In genomic region chr7:73557397-73558257, GRCh38 we compare ENCODE assay signal across 8 cellular contexts. TPM values are rescaled to one million over a fixed set of nuclear protein-coding genes. Genes with fewer than 3 reads are reported as not detected.
DNase-seq lines count a peak whose midpoint lies in the region; ATAC-seq and TF ChIP-seq lines count a peak whose summit lies in the region.

Gene BCL7B (minus strand): TSS chr7:73557690. CDS start chr7:73557578, 112 bp downstream.

- ATAC-seq in GM18502 (IDR thresholded peaks at IDR 0.05; ENCODE audit: poor library complexity, unreplicated experiment), result peak; percentile 50
- peak; percentile 45 for ATAC-seq in HG02970 (IDR thresholded peaks at IDR 0.05; ENCODE audit: low FRiP score, unreplicated experiment)
- ATAC-seq in left lobe of liver, result peak; percentile 78

- H3K4me3 Mint-ChIP-seq in activated CD4-positive, alpha-beta T cell treated with anti-CD3 and anti-CD28 coated beads, Interleukin-2, amount 10 ng/mL, durations not matched to agents 24 days and 14 days, result peak within 1 kb of the TSS; percentile 89

- intact Hi-C loops in activated CD4-positive, alpha-beta T cell treated with anti-CD3 and anti-CD28 coated beads, Interleukin-2, amount 10 ng/mL, durations not matched to agents 24 days and 14 days (cut with micrococcal nuclease), result loop anchor here (1.0 kb wide), 4 partner anchors 21 to 181 kb away; partner anchors contain the start of genes ABHD11, BAZ1B, BUD23 and DNAJC30

- H3K4me1 Mint-ChIP-seq in activated CD4-positive, alpha-beta T cell treated with anti-CD3 and anti-CD28 coated beads, Interleukin-2, amount 10 ng/mL, durations not matched to agents 24 days and 14 days, result peaks cover 32% of the 10 kb centered on the region

- peak; percentile 62 for DNase-seq in NCI-H2171 (lab: John Stamatoyannopoulos, UW)
- peak; percentile 95 for DNase-seq in activated CD4-positive, alpha-beta T cell treated with anti-CD3 and anti-CD28 coated beads, Interleukin-2, amount 10 ng/mL, durations not matched to agents 24 days and 14 days
- DNase-seq in dedifferentiated amniotic fluid mesenchymal stem cell (ENCODE audit: extremely low spot score), result peak; percentile 28
- peak; percentile 83 for DNase-seq in left lobe of liver (ENCODE audit: low spot score)
- DNase-seq in stimulated activated CD4-positive, alpha-beta T cell treated with anti-CD3 and anti-CD28 coated beads, Interleukin-2, amount 100 ng/mL, for 24 hours, result peak; percentile 77 to 81

- H3K27me3 Mint-ChIP-seq in activated CD4-positive, alpha-beta T cell treated with anti-CD3 and anti-CD28 coated beads, Interleukin-2, amount 10 ng/mL, durations not matched to agents 24 days and 14 days, result no peaks in the 10 kb centered on the region

- no peaks in the 10 kb centered on the region for H3K9me3 Mint-ChIP-seq in activated CD4-positive, alpha-beta T cell treated with anti-CD3 and anti-CD28 coated beads, Interleukin-2, amount 10 ng/mL, durations not matched to agents 24 days and 14 days

- H3K36me3 Mint-ChIP-seq in activated CD4-positive, alpha-beta T cell treated with anti-CD3 and anti-CD28 coated beads, Interleukin-2, amount 10 ng/mL, durations not matched to agents 24 days and 14 days (ENCODE audit: low read depth), result peaks cover 13% of the 10 kb centered on the region

- peak within 1 kb of the TSS; percentile 95 for H3K27ac Mint-ChIP-seq in activated CD4-positive, alpha-beta T cell treated with anti-CD3 and anti-CD28 coated beads, Interleukin-2, amount 10 ng/mL, durations not matched to agents 24 days and 14 days

- TF ChIP-seq CTCF in 22Rv1 (IDR thresholded peaks at IDR 0.05), result no peak

- H3K27ac ChIP-seq in 22Rv1, result peak within 1 kb of the TSS; percentile 99

RNA-seq across cellular contexts. Expression of gene BCL7B, which starts in this region (rescaled TPM):
- 73.8 and 75.9 TPM in 2 replicates for total RNA-seq in activated CD4-positive, alpha-beta T cell treated with anti-CD3 and anti-CD28 coated beads, Interleukin-2, amount 10 ng/mL, durations not matched to agents 24 days and 14 days
- 21.9 TPM for total RNA-seq in left lobe of liver

Comparison
In these comparisons a context has a peak if more than half of its experiments do, and no peak if none do; other contexts are left out.
1. Peak in every context shown above with its lines: DNase-seq, ATAC-seq and H3K27ac ChIP-seq.
2. DNase-seq: peak in every context shown above with its lines; median percentile 95 in activated CD4-positive, alpha-beta T cell treated with anti-CD3 and anti-CD28 coated beads, Interleukin-2, amount 10 ng/mL, durations not matched to agents 24 days and 14 days; 83 in left lobe of liver; 79 in stimulated activated CD4-positive, alpha-beta T cell treated with anti-CD3 and anti-CD28 coated beads, Interleukin-2, amount 100 ng/mL, for 24 hours; 62 in NCI-H2171; 28 in dedifferentiated amniotic fluid mesenchymal stem cell.